In the genomic region with DNA sequence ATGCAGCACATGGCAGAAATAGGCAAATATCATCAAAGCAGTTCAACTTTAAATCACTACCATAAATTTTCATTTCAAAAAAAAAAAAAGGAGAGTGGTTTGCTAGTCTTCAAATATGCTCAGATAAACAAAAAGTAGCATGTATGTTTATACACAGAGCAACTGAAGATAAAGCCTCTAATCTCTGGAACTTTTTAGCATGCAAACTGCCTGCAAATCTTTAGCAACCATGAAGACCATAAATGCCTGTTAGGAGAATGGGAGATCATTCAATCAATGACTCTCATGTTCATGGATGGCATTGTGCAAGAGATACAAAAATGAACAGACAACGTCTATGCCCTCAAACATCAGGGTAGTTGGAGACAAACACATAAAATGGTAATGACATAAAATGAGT, we compare ENCODE assay signal across 18 cellular contexts.
"Had no signal": no experiment of that assay in that cellular context is flagged by ENCODE, and none has a peak within 500 bp of the region (broad histone marks: within the 10 kb centered on the region; RNA-seq: fewer than 3 reads in every experiment).

No MANE protein-coding gene starts in this region.

- H3K36me3 ChIP-seq: ovary, right atrium auricular region, uterus had no signal

- DNase-seq: islet precursor cell; left ventricle myocardium inferior; midbrain; mucosa of descending colon; naive thymus-derived CD4-positive, alpha-beta T cell; ovary; stimulated activated CD4-positive, alpha-beta T cell treated with anti-CD3 and anti-CD28 coated beads, Interleukin-12 subunit alpha, Interleukin-12 subunit beta, amount 100 ng/mL, for 4 hours; stimulated activated CD4-positive, alpha-beta T cell treated with anti-CD3 and anti-CD28 coated beads, Interleukin-15, amount 100 ng/mL, for 24 hours; stimulated activated CD4-positive, alpha-beta T cell treated with anti-CD3 and anti-CD28 coated beads, Interleukin-2, amount 100 ng/mL, for 24 hours; stimulated activated CD4-positive, alpha-beta T cell treated with anti-CD3 and anti-CD28 coated beads, Interleukin-4, amount 100 ng/mL, for 1 hour; stimulated activated naive CD4-positive, alpha-beta T cell; uterus had no signal

- ATAC-seq: mucosa of descending colon; naive thymus-derived CD4-positive, alpha-beta T cell; natural killer cell treated with Interleukin-12 subunit alpha and Interleukin-12 subunit beta and Interleukin-15 and Interleukin-18, amount 100 ng/mL, for 72 hours; sciatic nerve had no signal

- H3K27me3 ChIP-seq: ovary, right atrium auricular region, tibial nerve, uterus had no signal

- H3K4me1 ChIP-seq: left ventricle myocardium inferior, right atrium auricular region, tibial nerve, uterus had no signal

- H3K27ac ChIP-seq: left ventricle myocardium inferior, ovary, right atrium auricular region, skin epidermis, tibial nerve, uterus had no signal

- H3K4me3 ChIP-seq: left ventricle myocardium inferior, lung, mucosa of descending colon, ovary, right atrium auricular region, skin epidermis, tibial nerve, uterus had no signal

- H3K9me3 ChIP-seq: left ventricle myocardium inferior, mucosa of descending colon, ovary, right atrium auricular region, tibial nerve, uterus had no signal
